Comparison of ENCODE assay signal across 19 cellular contexts in genomic region chr2:7672685-7673071, GRCh38.
DNase-seq lines count a peak whose midpoint lies in the region; ATAC-seq and FAIRE-seq lines count a peak whose summit lies in the region.
"Had no signal": no experiment of that assay in that cellular context is flagged by ENCODE, and none has a peak within 500 bp of the region (broad histone marks: within the 10 kb centered on the region; RNA-seq: fewer than 3 reads in every experiment).

No MANE protein-coding gene starts in this region.

- H3K4me3 ChIP-seq in CD4-positive, alpha-beta memory T cell (ENCODE audit: low read length in 2 of 2), result no peak overlapping the region
- H3K4me3 ChIP-seq: esophagus muscularis mucosa, gastroesophageal sphincter, ovary, right atrium auricular region, stomach had no signal

- FAIRE-seq in frontal cortex (lab: Jason Lieb, UNC), result no peak

- H3K27me3 Mint-ChIP-seq in T-helper 1 cell treated with Interleukin-12 subunit alpha and Interleukin-12 subunit beta and Interleukin-4 antibody, amounts not matched to agents 30 μg/mL and 1 μg/mL, for 36 hours (ENCODE audit: low read depth), result no peaks in the 10 kb centered on the region
- H3K27me3 Mint-ChIP-seq in CD4-positive, alpha-beta memory T cell, result no peaks in the 10 kb centered on the region
- no peaks in the 10 kb centered on the region for H3K27me3 Mint-ChIP-seq in activated naive CD4-positive, alpha-beta T cell treated with anti-CD3 and anti-CD28 coated beads, Interleukin-2, amount 50 U/mL, for 24 hours

- H3K4me1 Mint-ChIP-seq in T-helper 1 cell treated with Interleukin-12 subunit alpha and Interleukin-12 subunit beta and Interleukin-4 antibody, amounts not matched to agents 30 μg/mL and 1 μg/mL, for 36 hours (ENCODE audit: low read depth), result peaks cover 44% of the 10 kb centered on the region
- H3K4me1 Mint-ChIP-seq in CD4-positive, alpha-beta memory T cell, result peaks cover 19 to 36% (median 25%) of the 10 kb centered on the region in 4 donors
- H3K4me1 Mint-ChIP-seq in activated naive CD4-positive, alpha-beta T cell treated with anti-CD3 and anti-CD28 coated beads, Interleukin-2, amount 50 U/mL, for 24 hours, result peaks cover 31% of the 10 kb centered on the region
- H3K4me1 Mint-ChIP-seq: memory B cell had no signal

- H3K9me3 ChIP-seq in CD4-positive, alpha-beta memory T cell (ENCODE audit: control insufficient read depth in 1 of 2, low read length in 2 of 2), result no peaks in the 10 kb centered on the region
- H3K9me3 ChIP-seq: Caco-2, esophagus muscularis mucosa, gastroesophageal sphincter, ovary had no signal

- no peak for ATAC-seq in HG03521 (IDR thresholded peaks at IDR 0.05; ENCODE audit: unreplicated experiment)
- ATAC-seq: gastroesophageal sphincter, Right ventricle myocardium inferior had no signal

- intact Hi-C loops in CD4-positive, alpha-beta memory T cell (cut with micrococcal nuclease), result loop anchor here (1.0 to 5.0 kb wide), 4 partner anchors 105 to 1010 kb away; partner anchors contain the start of gene ID2

- POLR2A ChIA-PET in CD4-positive, alpha-beta memory T cell (lab: Charles Lee; ENCODE audit: partially characterized antibody), result interaction anchor here (0.6 to 1.2 kb wide), 2 partner anchors 105 to 1020 kb away, joined by 4 read pairs; no protein-coding TSS in a partner anchor

- peak overlapping the region; percentile 92 for H3K27ac Mint-ChIP-seq in T-helper 1 cell treated with Interleukin-12 subunit alpha and Interleukin-12 subunit beta and Interleukin-4 antibody, amounts not matched to agents 30 μg/mL and 1 μg/mL, for 36 hours
- peak overlapping the region; percentile 75 to 93 (median 89) for H3K27ac Mint-ChIP-seq in CD4-positive, alpha-beta memory T cell
- peak overlapping the region; percentile 8 for H3K27ac Mint-ChIP-seq in activated naive CD4-positive, alpha-beta T cell treated with anti-CD3 and anti-CD28 coated beads, Interleukin-2, amount 50 U/mL, for 24 hours
- H3K27ac Mint-ChIP-seq: memory B cell had no signal

- CTCF ChIA-PET in CD4-positive, alpha-beta memory T cell (lab: Charles Lee; ENCODE audit: partially characterized antibody), result interaction anchor here (1.1 to 3.3 kb wide), 15 partner anchors 17 to 1016 kb away, joined by 3 to 34 read pairs (median 6); partner anchors contain the start of gene ID2

- peaks cover 19% of the 10 kb centered on the region for H3K4me1 ChIP-seq in CD4-positive, alpha-beta memory T cell (ENCODE audit: insufficient read depth, low read length)
- H3K4me1 ChIP-seq: Caco-2 had no signal

- H3K27me3 ChIP-seq in CD4-positive, alpha-beta memory T cell (ENCODE audit: insufficient read depth, low read length), result no peaks in the 10 kb centered on the region
- H3K27me3 ChIP-seq: esophagus muscularis mucosa, gastroesophageal sphincter, ovary, right atrium auricular region, stomach had no signal

- no peak overlapping the region for H3K27ac ChIP-seq in CD4-positive, alpha-beta memory T cell (ENCODE audit: low read depth, low read length)
- H3K27ac ChIP-seq: 22Rv1, esophagus muscularis mucosa, gastroesophageal sphincter, ovary, right atrium auricular region, stomach had no signal

- H3K36me3 ChIP-seq in CD4-positive, alpha-beta memory T cell (ENCODE audit: insufficient read depth, low read length), result no peaks in the 10 kb centered on the region
- H3K36me3 ChIP-seq: esophagus muscularis mucosa, gastroesophageal sphincter, ovary, right atrium auricular region, stomach had no signal

- peaks cover 10% of the 10 kb centered on the region for H3K9me3 Mint-ChIP-seq in T-helper 1 cell treated with Interleukin-12 subunit alpha and Interleukin-12 subunit beta and Interleukin-4 antibody, amounts not matched to agents 30 μg/mL and 1 μg/mL, for 36 hours
- H3K9me3 Mint-ChIP-seq in CD4-positive, alpha-beta memory T cell, result peaks cover 0 to 1% (median 0%) of the 10 kb centered on the region in 8 donors
- no peaks in the 10 kb centered on the region for H3K9me3 Mint-ChIP-seq in activated naive CD4-positive, alpha-beta T cell treated with anti-CD3 and anti-CD28 coated beads, Interleukin-2, amount 50 U/mL, for 24 hours
- H3K9me3 Mint-ChIP-seq: memory B cell had no signal

- H3K4me3 Mint-ChIP-seq in T-helper 1 cell treated with Interleukin-12 subunit alpha and Interleukin-12 subunit beta and Interleukin-4 antibody, amounts not matched to agents 30 μg/mL and 1 μg/mL, for 36 hours, result peak overlapping the region; percentile 75
- peak overlapping the region in 7 of 8 donors; percentile 55 to 82 (median 76) for H3K4me3 Mint-ChIP-seq in CD4-positive, alpha-beta memory T cell
- peak overlapping the region; percentile 67 for H3K4me3 Mint-ChIP-seq in activated naive CD4-positive, alpha-beta T cell treated with anti-CD3 and anti-CD28 coated beads, Interleukin-2, amount 50 U/mL, for 24 hours
- H3K4me3 Mint-ChIP-seq: memory B cell had no signal

- DNase-seq in T-helper 1 cell, result no peak
- no peak for DNase-seq in CD4-positive, alpha-beta memory T cell
- DNase-seq in mucosa of gallbladder (ENCODE audit: low spot score), result peak; percentile 32
- DNase-seq in NCI-H1417 treated with DMSO at 0.1 percent for 48 hours (lab: John Stamatoyannopoulos, UW), result no peak
- DNase-seq in frontal cortex (ENCODE audit: low spot score in 2 of 2), result no peak
- DNase-seq: activated gamma-delta T cell, KG1, ovary had no signal

- peaks cover 23% of the 10 kb centered on the region for H3K36me3 Mint-ChIP-seq in T-helper 1 cell treated with Interleukin-12 subunit alpha and Interleukin-12 subunit beta and Interleukin-4 antibody, amounts not matched to agents 30 μg/mL and 1 μg/mL, for 36 hours (ENCODE audit: low read depth)
- no peaks in the 10 kb centered on the region for H3K36me3 Mint-ChIP-seq in CD4-positive, alpha-beta memory T cell
- no peaks in the 10 kb centered on the region for H3K36me3 Mint-ChIP-seq in activated naive CD4-positive, alpha-beta T cell treated with anti-CD3 and anti-CD28 coated beads, Interleukin-2, amount 50 U/mL, for 24 hours
- H3K36me3 Mint-ChIP-seq: memory B cell had no signal

Comparison
In these comparisons a context has a peak if more than half of its experiments do, and no peak if none do; other contexts are left out.
1. H3K27ac Mint-ChIP-seq: peak in every context shown above with its lines; median percentile 92 in T-helper 1 cell treated with Interleukin-12 subunit alpha and Interleukin-12 subunit beta and Interleukin-4 antibody, amounts not matched to agents 30 μg/mL and 1 μg/mL, for 36 hours; 89 in CD4-positive, alpha-beta memory T cell; 8 in activated naive CD4-positive, alpha-beta T cell treated with anti-CD3 and anti-CD28 coated beads, Interleukin-2, amount 50 U/mL, for 24 hours.